1 cellular context compared by ENCODE assay signal in the genomic region with DNA sequence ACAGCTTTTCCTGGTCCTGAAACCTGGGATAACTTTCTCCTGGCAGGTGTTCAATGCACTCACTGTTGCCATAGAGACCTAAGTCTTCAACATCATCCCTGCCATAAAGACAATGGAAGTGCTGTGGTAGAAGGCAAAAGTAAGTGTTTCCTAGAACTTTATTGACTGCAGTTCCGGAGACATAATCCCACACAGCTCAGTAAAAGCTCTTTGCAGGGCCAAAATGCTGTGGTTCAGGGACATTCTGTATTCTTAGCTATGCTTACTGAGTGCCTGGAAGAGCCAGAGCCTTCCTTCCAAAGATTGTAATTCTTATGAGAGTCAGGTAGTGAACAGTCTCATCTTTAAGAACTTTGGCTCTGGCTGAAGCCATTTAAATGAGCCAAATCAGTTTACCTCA.
A peak's percentile ranks its signal among the peaks of the same experiment; 100 is the strongest.
TF ChIP-seq lines count a peak whose summit lies in the region.

No MANE protein-coding gene starts in this region.

TF ChIP-seq in K562, 482 proteins besides CTCF, POLR2A, EP300 and RAD21 (continued from another document):
- TF ChIP-seq, protein P1, sequence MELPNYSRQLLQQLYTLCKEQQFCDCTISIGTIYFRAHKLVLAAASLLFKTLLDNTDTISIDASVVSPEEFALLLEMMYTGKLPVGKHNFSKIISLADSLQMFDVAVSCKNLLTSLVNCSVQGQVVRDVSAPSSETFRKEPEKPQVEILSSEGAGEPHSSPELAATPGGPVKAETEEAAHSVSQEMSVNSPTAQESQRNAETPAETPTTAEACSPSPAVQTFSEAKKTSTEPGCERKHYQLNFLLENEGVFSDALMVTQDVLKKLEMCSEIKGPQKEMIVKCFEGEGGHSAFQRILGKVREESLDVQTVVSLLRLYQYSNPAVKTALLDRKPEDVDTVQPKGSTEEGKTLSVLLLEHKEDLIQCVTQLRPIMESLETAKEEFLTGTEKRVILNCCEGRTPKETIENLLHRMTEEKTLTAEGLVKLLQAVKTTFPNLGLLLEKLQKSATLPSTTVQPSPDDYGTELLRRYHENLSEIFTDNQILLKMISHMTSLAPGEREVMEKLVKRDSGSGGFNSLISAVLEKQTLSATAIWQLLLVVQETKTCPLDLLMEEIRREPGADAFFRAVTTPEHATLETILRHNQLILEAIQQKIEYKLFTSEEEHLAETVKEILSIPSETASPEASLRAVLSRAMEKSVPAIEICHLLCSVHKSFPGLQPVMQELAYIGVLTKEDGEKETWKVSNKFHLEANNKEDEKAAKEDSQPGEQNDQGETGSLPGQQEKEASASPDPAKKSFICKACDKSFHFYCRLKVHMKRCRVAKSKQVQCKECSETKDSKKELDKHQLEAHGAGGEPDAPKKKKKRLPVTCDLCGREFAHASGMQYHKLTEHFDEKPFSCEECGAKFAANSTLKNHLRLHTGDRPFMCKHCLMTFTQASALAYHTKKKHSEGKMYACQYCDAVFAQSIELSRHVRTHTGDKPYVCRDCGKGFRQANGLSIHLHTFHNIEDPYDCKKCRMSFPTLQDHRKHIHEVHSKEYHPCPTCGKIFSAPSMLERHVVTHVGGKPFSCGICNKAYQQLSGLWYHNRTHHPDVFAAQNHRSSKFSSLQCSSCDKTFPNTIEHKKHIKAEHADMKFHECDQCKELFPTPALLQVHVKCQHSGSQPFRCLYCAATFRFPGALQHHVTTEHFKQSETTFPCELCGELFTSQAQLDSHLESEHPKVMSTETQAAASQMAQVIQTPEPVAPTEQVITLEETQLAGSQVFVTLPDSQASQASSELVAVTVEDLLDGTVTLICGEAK (IDR thresholded peaks at IDR 0.05) = peak; percentile 83
- TF ChIP-seq, protein P1 (CRISPR knock-in tag; IDR thresholded peaks at IDR 0.05) = peak; percentile 85
- TF ChIP-seq, protein P2, sequence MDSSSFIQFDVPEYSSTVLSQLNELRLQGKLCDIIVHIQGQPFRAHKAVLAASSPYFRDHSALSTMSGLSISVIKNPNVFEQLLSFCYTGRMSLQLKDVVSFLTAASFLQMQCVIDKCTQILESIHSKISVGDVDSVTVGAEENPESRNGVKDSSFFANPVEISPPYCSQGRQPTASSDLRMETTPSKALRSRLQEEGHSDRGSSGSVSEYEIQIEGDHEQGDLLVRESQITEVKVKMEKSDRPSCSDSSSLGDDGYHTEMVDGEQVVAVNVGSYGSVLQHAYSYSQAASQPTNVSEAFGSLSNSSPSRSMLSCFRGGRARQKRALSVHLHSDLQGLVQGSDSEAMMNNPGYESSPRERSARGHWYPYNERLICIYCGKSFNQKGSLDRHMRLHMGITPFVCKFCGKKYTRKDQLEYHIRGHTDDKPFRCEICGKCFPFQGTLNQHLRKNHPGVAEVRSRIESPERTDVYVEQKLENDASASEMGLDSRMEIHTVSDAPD (CRISPR knock-in tag; IDR thresholded peaks at IDR 0.05) = no peak
- TF ChIP-seq AFF1 (IDR thresholded peaks at IDR 0.05; ENCODE audit: low read depth in 1 of 2, partially characterized antibody in 2 of 2) = no peak
